9 cellular contexts compared by ENCODE assay signal in genomic region chr20:41956316-41957050, GRCh38.
DNase-seq lines count a peak whose midpoint lies in the region; ATAC-seq and TF ChIP-seq lines count a peak whose summit lies in the region.
"Had no signal": no experiment of that assay in that cellular context is flagged by ENCODE, and none has a peak within 500 bp of the region (broad histone marks: within the 10 kb centered on the region; RNA-seq: fewer than 3 reads in every experiment).

No MANE protein-coding gene starts in this region.

- 43% methylated on average over 6 of the region's 6 CpGs for WGBS in esophagus muscularis mucosa

- H3K4me3 ChIP-seq in cardiac muscle cell (no peak overlapping the region), esophagus muscularis mucosa (no peak overlapping the region)
- H3K4me3 ChIP-seq in effector memory CD4-positive, alpha-beta T cell (ENCODE audit: insufficient read depth, low read depth, low read length, poor library complexity, severe bottlenecking): no peak overlapping the region

- no peak for ATAC-seq in left cardiac atrium
- no peak for ATAC-seq in HG03097 (IDR thresholded peaks at IDR 0.05; ENCODE audit: low FRiP score, unreplicated experiment)
- ATAC-seq in GM18502 (IDR thresholded peaks at IDR 0.05; ENCODE audit: poor library complexity, unreplicated experiment): no peak
- ATAC-seq: activated CD8-positive, alpha-beta T cell treated with anti-CD3 and anti-CD28 coated beads, Interleukin-2, amount 10 ng/mL, durations not matched to agents 7 days and 5 days had no signal

- no peak for TF ChIP-seq POLR2A in esophagus muscularis mucosa (IDR thresholded peaks at IDR 0.05; ENCODE audit: low read depth)

- TF ChIP-seq CTCF in cardiac muscle cell (IDR thresholded peaks at IDR 0.05; ENCODE audit: low read depth, low read length) (peak; percentile 43), esophagus muscularis mucosa (IDR thresholded peaks at IDR 0.05) (peak; percentile 9 to 35 (median 22))

- peak; percentile 23 to 37 for DNase-seq in cardiac muscle cell (ENCODE audit: low read depth in 1 of 2, low spot score in 1 of 2)
- no peak for DNase-seq in left cardiac atrium
- peak; percentile 59 for DNase-seq in NCI-H748 (lab: John Stamatoyannopoulos, UW; ENCODE audit: unreplicated experiment)
- no peak for DNase-seq in esophagus muscularis mucosa (ENCODE audit: extremely low spot score)
- no peak for DNase-seq in effector memory CD4-positive, alpha-beta T cell
- DNase-seq in NK-92 (lab: John Stamatoyannopoulos, UW; ENCODE audit: unreplicated experiment): no peak
- DNase-seq: activated CD8-positive, alpha-beta T cell treated with anti-CD3 and anti-CD28 coated beads, Interleukin-2, amount 10 ng/mL, durations not matched to agents 7 days and 5 days had no signal

- H3K27me3 ChIP-seq in cardiac muscle cell: peaks cover 5% of the 10 kb centered on the region
- H3K27me3 ChIP-seq in esophagus muscularis mucosa: no peaks in the 10 kb centered on the region
- H3K27me3 ChIP-seq in effector memory CD4-positive, alpha-beta T cell (replicated peaks; ENCODE audit: control insufficient read depth, insufficient read depth, low read length, poor library complexity, severe bottlenecking): no peaks in the 10 kb centered on the region

- H3K27ac ChIP-seq in cardiac muscle cell (no peak overlapping the region), esophagus muscularis mucosa (replicated peaks in 1 of 4) (no peak overlapping the region)
- no peak overlapping the region for H3K27ac ChIP-seq in effector memory CD4-positive, alpha-beta T cell (ENCODE audit: insufficient read depth, low read length, poor library complexity, severe bottlenecking)

- H3K36me3 ChIP-seq in cardiac muscle cell (no peaks in the 10 kb centered on the region), esophagus muscularis mucosa (no peaks in the 10 kb centered on the region)
- H3K36me3 ChIP-seq in effector memory CD4-positive, alpha-beta T cell (ENCODE audit: control insufficient read depth, insufficient read depth, low read length): no peaks in the 10 kb centered on the region

- TF ChIP-seq EP300 in esophagus muscularis mucosa (IDR thresholded peaks at IDR 0.05): no peak

- intact Hi-C loops in left cardiac atrium (cut with DNase I): no loop called here
- intact Hi-C loops in esophagus muscularis mucosa (cut with DNase I): no loop called here

- H3K4me1 ChIP-seq in cardiac muscle cell (ENCODE audit: low read depth) (no peaks in the 10 kb centered on the region), esophagus muscularis mucosa (no peaks in the 10 kb centered on the region)
- H3K4me1 ChIP-seq in effector memory CD4-positive, alpha-beta T cell (ENCODE audit: control insufficient read depth, insufficient read depth, low read length, poor library complexity, severe bottlenecking): no peaks in the 10 kb centered on the region

- H3K9me3 ChIP-seq in cardiac muscle cell (ENCODE audit: low read depth) (no peaks in the 10 kb centered on the region), esophagus muscularis mucosa (no peaks in the 10 kb centered on the region)
- H3K9me3 ChIP-seq in effector memory CD4-positive, alpha-beta T cell (ENCODE audit: control insufficient read depth, low read length): no peaks in the 10 kb centered on the region

Comparison
In these comparisons a context has a peak if more than half of its experiments do, and no peak if none do; other contexts are left out.
1. DNase-seq: peak in cardiac muscle cell (2 of 2) and NCI-H748 (single experiment); none in left cardiac atrium (single experiment), esophagus muscularis mucosa (single experiment), effector memory CD4-positive, alpha-beta T cell (0 of 3) and NK-92 (single experiment).